ENCODE assay signal across 1 cellular context in genomic region chr5:131790550-131790949, GRCh38.
TF ChIP-seq lines count a peak whose summit lies in the region.

No MANE protein-coding gene starts in this region.

TF ChIP-seq in K562, 482 proteins besides CTCF, POLR2A, EP300 and RAD21:
- no peak for TF ChIP-seq GTF2B (IDR thresholded peaks at IDR 0.05; ENCODE audit: extremely low read depth, insufficient read length)
- TF ChIP-seq HEY1 (CRISPR knock-in tag; IDR thresholded peaks at IDR 0.05; ENCODE audit: borderline replicate concordance) = no peak
- TF ChIP-seq KAT2B (IDR thresholded peaks at IDR 0.05; ENCODE audit: low read depth, low read length) = no peak
- no peak for TF ChIP-seq EP400 (IDR thresholded peaks at IDR 0.05)
- TF ChIP-seq, protein P1, sequence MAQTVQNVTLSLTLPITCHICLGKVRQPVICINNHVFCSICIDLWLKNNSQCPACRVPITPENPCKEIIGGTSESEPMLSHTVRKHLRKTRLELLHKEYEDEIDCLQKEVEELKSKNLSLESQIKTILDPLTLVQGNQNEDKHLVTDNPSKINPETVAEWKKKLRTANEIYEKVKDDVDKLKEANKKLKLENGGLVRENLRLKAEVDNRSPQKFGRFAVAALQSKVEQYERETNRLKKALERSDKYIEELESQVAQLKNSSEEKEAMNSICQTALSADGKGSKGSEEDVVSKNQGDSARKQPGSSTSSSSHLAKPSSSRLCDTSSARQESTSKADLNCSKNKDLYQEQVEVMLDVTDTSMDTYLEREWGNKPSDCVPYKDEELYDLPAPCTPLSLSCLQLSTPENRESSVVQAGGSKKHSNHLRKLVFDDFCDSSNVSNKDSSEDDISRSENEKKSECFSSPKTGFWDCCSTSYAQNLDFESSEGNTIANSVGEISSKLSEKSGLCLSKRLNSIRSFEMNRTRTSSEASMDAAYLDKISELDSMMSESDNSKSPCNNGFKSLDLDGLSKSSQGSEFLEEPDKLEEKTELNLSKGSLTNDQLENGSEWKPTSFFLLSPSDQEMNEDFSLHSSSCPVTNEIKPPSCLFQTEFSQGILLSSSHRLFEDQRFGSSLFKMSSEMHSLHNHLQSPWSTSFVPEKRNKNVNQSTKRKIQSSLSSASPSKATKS (CRISPR knock-in tag; IDR thresholded peaks at IDR 0.05) = no peak
- TF ChIP-seq PBX2 (CRISPR knock-in tag; IDR thresholded peaks at IDR 0.05; ENCODE audit: low read depth) = no peak
- 0 out of 2 replicates have a peak, but pooled peaks have one; percentile 29 for TF ChIP-seq PBX2 (tag; conservative IDR thresholded peaks at IDR 0.05; ENCODE audit: low read depth)
- no peak for TF ChIP-seq MED1 (CRISPR knock-in tag; IDR thresholded peaks at IDR 0.05; ENCODE audit: borderline replicate concordance)
- no peak for TF ChIP-seq ZNF780A (CRISPR knock-in tag; IDR thresholded peaks at IDR 0.05)
- peak; percentile 75 for TF ChIP-seq ZNF436 (CRISPR knock-in tag; IDR thresholded peaks at IDR 0.05)
- TF ChIP-seq, protein P2, sequence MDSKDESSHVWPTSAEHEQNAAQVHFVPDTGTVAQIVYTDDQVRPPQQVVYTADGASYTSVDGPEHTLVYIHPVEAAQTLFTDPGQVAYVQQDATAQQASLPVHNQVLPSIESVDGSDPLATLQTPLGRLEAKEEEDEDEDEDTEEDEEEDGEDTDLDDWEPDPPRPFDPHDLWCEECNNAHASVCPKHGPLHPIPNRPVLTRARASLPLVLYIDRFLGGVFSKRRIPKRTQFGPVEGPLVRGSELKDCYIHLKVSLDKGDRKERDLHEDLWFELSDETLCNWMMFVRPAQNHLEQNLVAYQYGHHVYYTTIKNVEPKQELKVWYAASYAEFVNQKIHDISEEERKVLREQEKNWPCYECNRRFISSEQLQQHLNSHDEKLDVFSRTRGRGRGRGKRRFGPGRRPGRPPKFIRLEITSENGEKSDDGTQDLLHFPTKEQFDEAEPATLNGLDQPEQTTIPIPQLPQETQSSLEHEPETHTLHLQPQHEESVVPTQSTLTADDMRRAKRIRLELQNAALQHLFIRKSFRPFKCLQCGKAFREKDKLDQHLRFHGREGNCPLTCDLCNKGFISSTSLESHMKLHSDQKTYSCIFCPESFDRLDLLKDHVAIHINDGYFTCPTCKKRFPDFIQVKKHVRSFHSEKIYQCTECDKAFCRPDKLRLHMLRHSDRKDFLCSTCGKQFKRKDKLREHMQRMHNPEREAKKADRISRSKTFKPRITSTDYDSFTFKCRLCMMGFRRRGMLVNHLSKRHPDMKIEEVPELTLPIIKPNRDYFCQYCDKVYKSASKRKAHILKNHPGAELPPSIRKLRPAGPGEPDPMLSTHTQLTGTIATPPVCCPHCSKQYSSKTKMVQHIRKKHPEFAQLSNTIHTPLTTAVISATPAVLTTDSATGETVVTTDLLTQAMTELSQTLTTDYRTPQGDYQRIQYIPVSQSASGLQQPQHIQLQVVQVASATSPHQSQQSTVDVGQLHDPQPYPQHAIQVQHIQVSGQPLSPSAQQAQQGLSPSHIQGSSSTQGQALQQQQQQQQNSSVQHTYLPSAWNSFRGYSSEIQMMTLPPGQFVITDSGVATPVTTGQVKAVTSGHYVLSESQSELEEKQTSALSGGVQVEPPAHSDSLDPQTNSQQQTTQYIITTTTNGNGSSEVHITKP (IDR thresholded peaks at IDR 0.05; ENCODE audit: partially characterized antibody) = no peak
- no peak for TF ChIP-seq HCFC1 (IDR thresholded peaks at IDR 0.05; ENCODE audit: low read depth, low read length)
- TF ChIP-seq MAFF (IDR thresholded peaks at IDR 0.05; ENCODE audit: low read length) = no peak
- TF ChIP-seq ZFP36 (IDR thresholded peaks at IDR 0.05; ENCODE audit: low read depth, low read length, partially characterized antibody) = peak; percentile 88
- TF ChIP-seq ZNF165 (CRISPR knock-in tag; IDR thresholded peaks at IDR 0.05; ENCODE audit: borderline replicate concordance) = no peak
- TF ChIP-seq MXD1 (CRISPR knock-in tag; IDR thresholded peaks at IDR 0.05; ENCODE audit: borderline replicate concordance, poor library complexity, severe bottlenecking) = no peak
- no peak for TF ChIP-seq SRF (CRISPR knock-in tag; IDR thresholded peaks at IDR 0.05)
TF ChIP-seq in K562: peak in this region for 3.
